21 cellular contexts compared by ENCODE assay signal in genomic region chr6:17501982-17502704, GRCh38.
DNase-seq lines count a peak whose midpoint lies in the region; ATAC-seq and TF ChIP-seq lines count a peak whose summit lies in the region.
"Had no signal": no experiment of that assay in that cellular context is flagged by ENCODE, and none has a peak within 500 bp of the region (broad histone marks: within the 10 kb centered on the region; RNA-seq: fewer than 3 reads in every experiment).

No MANE protein-coding gene starts in this region.

- no peaks in the 10 kb centered on the region for H3K36me3 Mint-ChIP-seq in stimulated activated memory B cell treated with anti-CD40 and anti-IgM and Interleukin-4, amounts not matched to agents 10 μg/mL and 1 μg/mL and 100 μg/mL, for 72 hours
- H3K36me3 Mint-ChIP-seq: CD4-positive, alpha-beta memory T cell had no signal

- H3K9me3 Mint-ChIP-seq in stimulated activated memory B cell treated with anti-CD40 and anti-IgM and Interleukin-4, amounts not matched to agents 10 μg/mL and 1 μg/mL and 100 μg/mL, for 72 hours, result no peaks in the 10 kb centered on the region
- H3K9me3 Mint-ChIP-seq: CD4-positive, alpha-beta memory T cell; H9; HFFc6 had no signal

- no peaks in the 10 kb centered on the region for H3K27me3 ChIP-seq in right lobe of liver
- H3K27me3 ChIP-seq in sigmoid colon, result no peaks in the 10 kb centered on the region
- no peaks in the 10 kb centered on the region for H3K27me3 ChIP-seq in BE2C
- H3K27me3 ChIP-seq: BLaER1, SJCRH30 had no signal

- H3K4me3 ChIP-seq in right lobe of liver, result no peak overlapping the region
- no peak overlapping the region for H3K4me3 ChIP-seq in sigmoid colon
- no peak overlapping the region for H3K4me3 ChIP-seq in BE2C (ENCODE audit: low read depth, low read length)
- H3K4me3 ChIP-seq: BLaER1, SJCRH30 had no signal

- H3K4me3 Mint-ChIP-seq in stimulated activated memory B cell treated with anti-CD40 and anti-IgM and Interleukin-4, amounts not matched to agents 10 μg/mL and 1 μg/mL and 100 μg/mL, for 72 hours, result no peak overlapping the region
- H3K4me3 Mint-ChIP-seq: CD4-positive, alpha-beta memory T cell; H9; HFFc6 had no signal

- intact Hi-C loops in right lobe of liver (cut with DNase I), result no loop called here
- intact Hi-C loops in sigmoid colon (cut with DNase I), result no loop called here

- no peaks in the 10 kb centered on the region for H3K36me3 ChIP-seq in right lobe of liver
- peaks cover 0 to 5% (median 0%) of the 10 kb centered on the region in 4 donors for H3K36me3 ChIP-seq in sigmoid colon
- H3K36me3 ChIP-seq in BE2C, result no peaks in the 10 kb centered on the region
- H3K36me3 ChIP-seq: BLaER1, SJCRH30 had no signal

- H3K9me3 ChIP-seq in right lobe of liver (no peaks in the 10 kb centered on the region), sigmoid colon (no peaks in the 10 kb centered on the region), BE2C (no peaks in the 10 kb centered on the region)
- H3K9me3 ChIP-seq: BLaER1, Caco-2, SJCRH30 had no signal

- WGBS in right lobe of liver (ENCODE audit: insufficient coverage, low coverage, low lambda C conversion rate, missing lambda C conversion rate), result 44% methylated on average over 3 of the region's 3 CpGs
- 91 to 92% methylated on average over 3 of the region's 3 CpGs for WGBS in sigmoid colon, 2 donors

- no peaks in the 10 kb centered on the region for H3K4me1 Mint-ChIP-seq in stimulated activated memory B cell treated with anti-CD40 and anti-IgM and Interleukin-4, amounts not matched to agents 10 μg/mL and 1 μg/mL and 100 μg/mL, for 72 hours
- H3K4me1 Mint-ChIP-seq: CD4-positive, alpha-beta memory T cell had no signal

- no peak for TF ChIP-seq EP300 in sigmoid colon (IDR thresholded peaks at IDR 0.05)

- TF ChIP-seq POLR2A in right lobe of liver (IDR thresholded peaks at IDR 0.05), result no peak
- TF ChIP-seq POLR2A in sigmoid colon (IDR thresholded peaks at IDR 0.05), result no peak

- H3K27me3 Mint-ChIP-seq in stimulated activated memory B cell treated with anti-CD40 and anti-IgM and Interleukin-4, amounts not matched to agents 10 μg/mL and 1 μg/mL and 100 μg/mL, for 72 hours, result peaks cover 12% of the 10 kb centered on the region

- H3K4me1 ChIP-seq in right lobe of liver (peaks cover 0 to 12% (median 5%) of the 10 kb centered on the region in 4 donors), sigmoid colon (peaks cover 0 to 46% (median 38%) of the 10 kb centered on the region in 4 donors), BE2C (no peaks in the 10 kb centered on the region)
- H3K4me1 ChIP-seq: BLaER1, Caco-2, SJCRH30 had no signal

- DNase-seq in right lobe of liver (no peak), sigmoid colon (no peak), BE2C (no peak)
- DNase-seq: Caco-2; CD4-positive, alpha-beta memory T cell; DMS 273 treated with DMSO at 0.1 percent for 48 hours; DND-41; H9; HFFc6; KBM-7; NCI-H1105; NCI-H146; NCI-H2029; NCI-H524 treated with DMSO at 0.1 percent for 48 hours; OCI-M1; SJCRH30 had no signal

- H3K27ac ChIP-seq in C4-2B (peak overlapping the region; percentile 86; the same call in 1 of the 2 replicates), VCaP (peak overlapping the region; percentile 38; the same call in 1 of the 2 replicates), right lobe of liver (peak overlapping the region in 1 of 3 donors; percentile 4), sigmoid colon (peak overlapping the region in 3 of 4 donors; percentile 37 to 78 (median 73))
- H3K27ac ChIP-seq: BLaER1, SJCRH30 had no signal

- no peak overlapping the region for H3K27ac Mint-ChIP-seq in stimulated activated memory B cell treated with anti-CD40 and anti-IgM and Interleukin-4, amounts not matched to agents 10 μg/mL and 1 μg/mL and 100 μg/mL, for 72 hours
- H3K27ac Mint-ChIP-seq: CD4-positive, alpha-beta memory T cell; HFFc6 had no signal

- no peak for TF ChIP-seq CTCF in C4-2B (conservative IDR thresholded peaks at IDR 0.05)
- no peak for TF ChIP-seq CTCF in VCaP (conservative IDR thresholded peaks at IDR 0.05)
- TF ChIP-seq CTCF in right lobe of liver (IDR thresholded peaks at IDR 0.05), result no peak
- no peak for TF ChIP-seq CTCF in sigmoid colon (IDR thresholded peaks at IDR 0.05)
- no peak for TF ChIP-seq CTCF in BE2C (IDR thresholded peaks at IDR 0.05; ENCODE audit: low read depth, low read length)

- ATAC-seq in right lobe of liver (peak; percentile 49 to 80 (median 71)), HG03159 (IDR thresholded peaks at IDR 0.05; ENCODE audit: unreplicated experiment) (no peak)
- ATAC-seq in stimulated activated memory B cell treated with anti-CD40 and anti-IgM and Interleukin-4, amounts not matched to agents 10 μg/mL and 1 μg/mL and 100 μg/mL, for 72 hours, result no peak

Comparison
In these comparisons a context has a peak if more than half of its experiments do, and no peak if none do; other contexts are left out.
1. ATAC-seq: peak in right lobe of liver (4 of 4); none in HG03159 (single experiment) and stimulated activated memory B cell treated with anti-CD40 and anti-IgM and Interleukin-4, amounts not matched to agents 10 μg/mL and 1 μg/mL and 100 μg/mL, for 72 hours (single experiment).